ENCODE assay signal across 1 cellular context in the genomic region with DNA sequence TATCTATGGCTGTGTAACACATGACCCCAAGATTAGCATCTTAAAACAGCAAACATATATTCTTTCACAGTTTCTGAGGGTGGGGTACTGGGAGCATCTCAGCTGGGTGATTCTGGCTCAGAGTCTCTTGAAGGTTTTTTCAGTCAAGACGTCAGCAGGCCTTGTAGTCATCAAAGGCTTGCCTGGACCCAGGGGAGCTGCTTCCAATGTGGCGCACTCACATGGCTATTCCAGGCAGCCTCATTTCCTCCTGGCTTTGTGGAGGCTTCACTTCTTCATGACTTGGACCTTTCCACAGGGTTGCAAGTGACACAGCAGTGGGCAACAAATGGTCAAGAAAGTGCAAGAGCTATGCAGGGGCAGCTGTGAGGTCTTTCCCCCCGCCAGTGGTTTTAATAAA.
TF ChIP-seq lines count a peak whose summit lies in the region.

No MANE protein-coding gene starts in this region.

TF ChIP-seq in IMR-90, 13 proteins besides CTCF, POLR2A, EP300 and RAD21:
- TF ChIP-seq CEBPB (IDR thresholded peaks at IDR 0.05; ENCODE audit: low read depth, low read length), result no peak
- no peak for TF ChIP-seq FOS (IDR thresholded peaks at IDR 0.05; ENCODE audit: low read depth, low read length)
- no peak for TF ChIP-seq MAZ (IDR thresholded peaks at IDR 0.05; ENCODE audit: borderline replicate concordance, low read depth, low read length)
- no peak for TF ChIP-seq MXI1 (IDR thresholded peaks at IDR 0.05; ENCODE audit: borderline replicate concordance, low read depth, low read length)
- no peak for TF ChIP-seq ELK1 (IDR thresholded peaks at IDR 0.05; ENCODE audit: borderline replicate concordance, low read depth, low read length)
- no peak for TF ChIP-seq SMC3 (IDR thresholded peaks at IDR 0.05; ENCODE audit: low read depth, low read length)
- TF ChIP-seq RCOR1 (IDR thresholded peaks at IDR 0.05; ENCODE audit: insufficient replicate concordance, low read length), result no peak
- TF ChIP-seq CHD1 (IDR thresholded peaks at IDR 0.05; ENCODE audit: low read depth, low read length), result no peak
- TF ChIP-seq BHLHE40 (IDR thresholded peaks at IDR 0.05; ENCODE audit: low read depth, low read length), result no peak
- TF ChIP-seq RFX5 (IDR thresholded peaks at IDR 0.05; ENCODE audit: low read depth, low read length), result no peak
- no peak for TF ChIP-seq MAFK (IDR thresholded peaks at IDR 0.05; ENCODE audit: low read depth, low read length)
- no peak for TF ChIP-seq USF2 (IDR thresholded peaks at IDR 0.05; ENCODE audit: low read depth, low read length)
- TF ChIP-seq NFE2L2 (IDR thresholded peaks at IDR 0.05; ENCODE audit: low read depth, low read length), result no peak
